8 cellular contexts compared by ENCODE assay signal in the genomic region with DNA sequence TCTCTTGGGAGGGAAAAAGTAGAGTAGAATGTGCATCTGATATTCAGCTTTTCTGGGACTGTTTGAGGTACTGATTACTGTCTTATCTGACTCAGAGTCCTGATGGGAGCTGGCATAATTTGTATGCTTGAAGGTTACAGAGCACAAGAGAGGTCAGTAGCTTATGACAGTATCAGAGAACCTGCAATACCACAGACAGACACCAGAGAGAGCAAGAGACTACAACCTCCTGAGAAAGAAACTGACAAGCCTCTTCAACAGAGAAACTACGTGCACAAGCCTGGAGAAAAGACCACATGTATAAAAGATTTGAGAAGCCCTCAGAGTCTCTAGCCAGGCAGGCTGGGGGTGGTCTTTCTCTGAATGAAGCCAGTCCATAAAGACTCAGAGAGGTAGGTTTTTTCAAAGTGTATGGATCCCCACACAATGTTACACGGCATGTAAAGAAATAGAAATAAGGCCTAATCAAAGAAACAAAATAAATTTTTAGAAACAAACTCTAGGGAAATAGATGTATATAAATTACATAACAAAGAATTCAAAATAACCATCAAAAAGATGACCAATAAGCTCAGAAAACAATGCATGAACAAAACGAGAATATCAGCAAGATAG.
A peak's percentile ranks its signal among the peaks of the same experiment; 100 is the strongest.
DNase-seq lines count a peak whose midpoint lies in the region; ATAC-seq and TF ChIP-seq lines count a peak whose summit lies in the region.

No MANE protein-coding gene starts in this region.

- H3K36me3 ChIP-seq in OCI-LY1 (ENCODE audit: insufficient read depth, low read length), result no peaks in the 10 kb centered on the region
- no peaks in the 10 kb centered on the region for H3K36me3 ChIP-seq in CD8-positive, alpha-beta memory T cell (ENCODE audit: insufficient read depth, low read length)

- H3K79me2 ChIP-seq in OCI-LY1 (ENCODE audit: insufficient read depth, low read length), result no peaks in the 10 kb centered on the region

- no peaks in the 10 kb centered on the region for H4K20me1 ChIP-seq in OCI-LY1 (ENCODE audit: insufficient read depth, low read length)

- H3K9me2 ChIP-seq in OCI-LY1 (ENCODE audit: low read depth, low read length), result no peaks in the 10 kb centered on the region

- no peak overlapping the region for H3K4me2 ChIP-seq in OCI-LY1 (ENCODE audit: low read length)

- no peak overlapping the region for H2AFZ ChIP-seq in OCI-LY1 (ENCODE audit: low read length)

- DNase-seq in Ammon's horn (ENCODE audit: low spot score) (peak; percentile 60), HuH-7.5 (ENCODE audit: low spot score) (peak; percentile 2), erythroblast (lab: John Stamatoyannopoulos, UW) (peak; percentile 25 to 51), non-pigmented ciliary epithelial cell (ENCODE audit: low read depth) (peak; percentile 28)
- DNase-seq in CD8-positive, alpha-beta memory T cell, result no peak
- no peak for DNase-seq in stimulated activated CD4-positive, alpha-beta T cell treated with anti-CD3 and anti-CD28 coated beads, Interleukin-12 subunit alpha, Interleukin-12 subunit beta, amount 100 ng/mL, for 4 hours

- no peaks in the 10 kb centered on the region for H3K4me1 ChIP-seq in OCI-LY1 (ENCODE audit: insufficient read depth, low read length, severe bottlenecking)
- no peaks in the 10 kb centered on the region for H3K4me1 ChIP-seq in CD8-positive, alpha-beta memory T cell (ENCODE audit: insufficient read depth, low read length)

- no peaks in the 10 kb centered on the region for H3K36me3 Mint-ChIP-seq in CD8-positive, alpha-beta memory T cell

- no peak overlapping the region for H3K4me3 Mint-ChIP-seq in CD8-positive, alpha-beta memory T cell

- no peak overlapping the region for H3K9ac ChIP-seq in OCI-LY1 (ENCODE audit: low read length)

- no peak overlapping the region for H3K4me3 ChIP-seq in OCI-LY1 (ENCODE audit: low read depth, low read length, poor library complexity, severe bottlenecking)
- H3K4me3 ChIP-seq in CD8-positive, alpha-beta memory T cell (ENCODE audit: low read length), result no peak overlapping the region

- H3K9me3 Mint-ChIP-seq in CD8-positive, alpha-beta memory T cell, result peaks cover 10 to 51% (median 17%) of the 10 kb centered on the region in 5 donors

- H3K27me3 Mint-ChIP-seq in CD8-positive, alpha-beta memory T cell, result no peaks in the 10 kb centered on the region

- H3K27ac Mint-ChIP-seq in CD8-positive, alpha-beta memory T cell, result no peak overlapping the region

- no peaks in the 10 kb centered on the region for H3F3A ChIP-seq in OCI-LY1 (ENCODE audit: insufficient read depth, low read length)

- POLR2A ChIA-PET in CD8-positive, alpha-beta memory T cell (lab: Charles Lee), result no interaction called here

- TF ChIP-seq CTCF in OCI-LY1 (IDR thresholded peaks at IDR 0.05; ENCODE audit: low read length), result peak; percentile 76

- CTCF ChIA-PET in CD8-positive, alpha-beta memory T cell (lab: Charles Lee), result no interaction called here

- H3K9me3 ChIP-seq in OCI-LY1 (ENCODE audit: low read length), result no peaks in the 10 kb centered on the region
- no peaks in the 10 kb centered on the region for H3K9me3 ChIP-seq in CD8-positive, alpha-beta memory T cell (ENCODE audit: low read length)

- H3K4me1 Mint-ChIP-seq in CD8-positive, alpha-beta memory T cell, result no peaks in the 10 kb centered on the region

- H3K27ac ChIP-seq in OCI-LY1 (ENCODE audit: low read depth, low read length, poor library complexity, severe bottlenecking), result no peak overlapping the region
- H3K27ac ChIP-seq in CD8-positive, alpha-beta memory T cell (ENCODE audit: low read depth, low read length), result no peak overlapping the region

- no peak for TF ChIP-seq POLR2A in erythroblast (IDR thresholded peaks at IDR 0.05; ENCODE audit: low read length)

- ATAC-seq in GM19397 (IDR thresholded peaks at IDR 0.05; ENCODE audit: unreplicated experiment), result peak; percentile 73

- no peaks in the 10 kb centered on the region for H3K27me3 ChIP-seq in OCI-LY1 (ENCODE audit: insufficient read depth, low read length)
- no peaks in the 10 kb centered on the region for H3K27me3 ChIP-seq in CD8-positive, alpha-beta memory T cell (ENCODE audit: insufficient read depth, low read length, poor library complexity, severe bottlenecking)

Comparison
In these comparisons a context has a peak if more than half of its experiments do, and no peak if none do; other contexts are left out.
1. DNase-seq: peak in Ammon's horn (single experiment), HuH-7.5 (single experiment), erythroblast (2 of 2) and non-pigmented ciliary epithelial cell (single experiment); none in CD8-positive, alpha-beta memory T cell (0 of 5) and stimulated activated CD4-positive, alpha-beta T cell treated with anti-CD3 and anti-CD28 coated beads, Interleukin-12 subunit alpha, Interleukin-12 subunit beta, amount 100 ng/mL, for 4 hours (single experiment).